9 cellular contexts compared by ENCODE assay signal in genomic region chr17:2087597-2088211, GRCh38.
DNase-seq lines count a peak whose midpoint lies in the region; ATAC-seq lines count a peak whose summit lies in the region.
"Had no signal": no experiment of that assay in that cellular context is flagged by ENCODE, and none has a peak within 500 bp of the region (broad histone marks: within the 10 kb centered on the region; RNA-seq: fewer than 3 reads in every experiment).

No MANE protein-coding gene starts in this region.

- ATAC-seq in GM19035 (IDR thresholded peaks at IDR 0.05; ENCODE audit: unreplicated experiment): peak; percentile 26
- ATAC-seq in stimulated activated naive B cell treated with anti-CD40 and anti-IgM and Interleukin-4, amounts not matched to agents 10 μg/mL and 1 μg/mL and 100 μg/mL, for 72 hours (replicated peaks): peak; percentile 71 to 74
- ATAC-seq in GM21528 (IDR thresholded peaks at IDR 0.05; ENCODE audit: low FRiP score, unreplicated experiment): no peak

- H3K27ac ChIP-seq in layer of hippocampus (ENCODE audit: low read depth, low read length): peak overlapping the region; percentile 53

- H3K27me3 Mint-ChIP-seq in stimulated activated naive B cell treated with anti-CD40 and anti-IgM and Interleukin-4, amounts not matched to agents 10 μg/mL and 1 μg/mL and 100 μg/mL, for 72 hours: no peaks in the 10 kb centered on the region

- DNase-seq in KBM-7 (peak; percentile 96), DMS 273 treated with DMSO at 0.1 percent for 48 hours (lab: John Stamatoyannopoulos, UW) (no peak), NCI-H2171 (lab: John Stamatoyannopoulos, UW) (no peak)
- DNase-seq in activated T-cell treated with anti-CD3 and anti-CD28 coated beads, Interleukin-2, amount 50 U/mL, for 1 hour: peak; percentile 36
- DNase-seq in stimulated activated naive B cell treated with anti-CD40 and anti-IgM and Interleukin-4, amounts not matched to agents 10 μg/mL and 1 μg/mL and 100 μg/mL, for 72 hours: peak; percentile 83

- H3K4me1 Mint-ChIP-seq in stimulated activated naive B cell treated with anti-CD40 and anti-IgM and Interleukin-4, amounts not matched to agents 10 μg/mL and 1 μg/mL and 100 μg/mL, for 72 hours: peaks cover 71 to 99% of the 10 kb centered on the region in 2 donors

- H3K4me3 Mint-ChIP-seq in stimulated activated naive B cell treated with anti-CD40 and anti-IgM and Interleukin-4, amounts not matched to agents 10 μg/mL and 1 μg/mL and 100 μg/mL, for 72 hours: peak overlapping the region; percentile 68 to 73

- peak overlapping the region; percentile 95 for H3K27ac Mint-ChIP-seq in stimulated activated naive B cell treated with anti-CD40 and anti-IgM and Interleukin-4, amounts not matched to agents 10 μg/mL and 1 μg/mL and 100 μg/mL, for 72 hours

- no peaks in the 10 kb centered on the region for H3K27me3 ChIP-seq in layer of hippocampus (ENCODE audit: control insufficient read depth, insufficient read depth, low read length)
- H3K27me3 ChIP-seq: suprapubic skin had no signal

- in situ Hi-C loops in KBM-7 (cut with MboI; ENCODE audit: low pct_unique_long_range_greater_than_20kb, low sequenced_read_pairs): no loop called here

- no peaks in the 10 kb centered on the region for H3K9me3 Mint-ChIP-seq in stimulated activated naive B cell treated with anti-CD40 and anti-IgM and Interleukin-4, amounts not matched to agents 10 μg/mL and 1 μg/mL and 100 μg/mL, for 72 hours

- peaks cover 30 to 54% of the 10 kb centered on the region in 2 donors for H3K36me3 Mint-ChIP-seq in stimulated activated naive B cell treated with anti-CD40 and anti-IgM and Interleukin-4, amounts not matched to agents 10 μg/mL and 1 μg/mL and 100 μg/mL, for 72 hours

Comparison
In these comparisons a context has a peak if more than half of its experiments do, and no peak if none do; other contexts are left out.
1. DNase-seq: peak in KBM-7 (single experiment), activated T-cell treated with anti-CD3 and anti-CD28 coated beads, Interleukin-2, amount 50 U/mL, for 1 hour (single experiment) and stimulated activated naive B cell treated with anti-CD40 and anti-IgM and Interleukin-4, amounts not matched to agents 10 μg/mL and 1 μg/mL and 100 μg/mL, for 72 hours (single experiment); none in DMS 273 treated with DMSO at 0.1 percent for 48 hours (single experiment) and NCI-H2171 (single experiment).